17 cellular contexts compared by ENCODE assay signal in genomic region chr1:64877151-64877550, GRCh38.
DNase-seq lines count a peak whose midpoint lies in the region; ATAC-seq and TF ChIP-seq lines count a peak whose summit lies in the region.
"Had no signal": no experiment of that assay in that cellular context is flagged by ENCODE, and none has a peak within 500 bp of the region (broad histone marks: within the 10 kb centered on the region; RNA-seq: fewer than 3 reads in every experiment).

No MANE protein-coding gene starts in this region.

- H3K36me3 ChIP-seq in CD8-positive, alpha-beta memory T cell (ENCODE audit: insufficient read depth, low read length), result peaks cover 35% of the 10 kb centered on the region
- H3K36me3 ChIP-seq: neural progenitor cell had no signal

- H3K27ac Mint-ChIP-seq in CD4-positive, alpha-beta T cell, result peak overlapping the region; percentile 82
- peak overlapping the region in 7 of 8 donors; percentile 76 to 98 (median 86) for H3K27ac Mint-ChIP-seq in CD8-positive, alpha-beta memory T cell
- H3K27ac Mint-ChIP-seq in activated CD8-positive, alpha-beta T cell treated with anti-CD3 and anti-CD28 coated beads for 36 hours, result peak overlapping the region; percentile 22
- peak overlapping the region; percentile 68 to 77 for H3K27ac Mint-ChIP-seq in effector memory CD8-positive, alpha-beta T cell
- H3K27ac Mint-ChIP-seq: neural progenitor cell had no signal

- H3K4me3 Mint-ChIP-seq in CD4-positive, alpha-beta T cell, result peak overlapping the region; percentile 68
- H3K4me3 Mint-ChIP-seq in CD8-positive, alpha-beta memory T cell, result peak overlapping the region; percentile 72 to 84 (median 83)
- no peak overlapping the region for H3K4me3 Mint-ChIP-seq in activated CD8-positive, alpha-beta T cell treated with anti-CD3 and anti-CD28 coated beads for 36 hours
- peak overlapping the region; percentile 57 to 76 for H3K4me3 Mint-ChIP-seq in effector memory CD8-positive, alpha-beta T cell
- H3K4me3 Mint-ChIP-seq: neural progenitor cell had no signal

- no peaks in the 10 kb centered on the region for H3K27me3 Mint-ChIP-seq in CD4-positive, alpha-beta T cell
- peaks cover 0 to 5% of the 10 kb centered on the region in 2 donors for H3K27me3 Mint-ChIP-seq in CD8-positive, alpha-beta memory T cell
- no peaks in the 10 kb centered on the region for H3K27me3 Mint-ChIP-seq in activated CD8-positive, alpha-beta T cell treated with anti-CD3 and anti-CD28 coated beads for 36 hours
- no peaks in the 10 kb centered on the region for H3K27me3 Mint-ChIP-seq in effector memory CD8-positive, alpha-beta T cell

- peaks cover 84% of the 10 kb centered on the region for H3K4me1 Mint-ChIP-seq in CD4-positive, alpha-beta T cell (ENCODE audit: low read depth)
- peaks cover 78 to 90% (median 89%) of the 10 kb centered on the region in 3 donors for H3K4me1 Mint-ChIP-seq in CD8-positive, alpha-beta memory T cell
- H3K4me1 Mint-ChIP-seq in activated CD8-positive, alpha-beta T cell treated with anti-CD3 and anti-CD28 coated beads for 36 hours (ENCODE audit: low read depth), result peaks cover 51% of the 10 kb centered on the region
- H3K4me1 Mint-ChIP-seq in effector memory CD8-positive, alpha-beta T cell (ENCODE audit: low read depth in 2 of 2), result peaks cover 57 to 72% of the 10 kb centered on the region in 2 donors

- POLR2A ChIA-PET in CD4-positive, alpha-beta T cell (lab: Charles Lee), result interaction anchor here (0.6 to 5.2 kb wide), 34 partner anchors 9 to 543 kb away, joined by 3 to 58 read pairs (median 4); partner anchors contain the start of genes JAK1, LEPR and LEPROT
- POLR2A ChIA-PET in CD8-positive, alpha-beta memory T cell (lab: Charles Lee), result interaction anchor here (0.5 to 2.3 kb wide), 9 partner anchors 9 to 192 kb away, joined by 3 to 27 read pairs (median 6); partner anchors contain the start of gene JAK1
- POLR2A ChIA-PET in activated CD8-positive, alpha-beta T cell treated with anti-CD3 and anti-CD28 coated beads for 36 hours (lab: Charles Lee), result interaction anchor here (0.6 to 2.1 kb wide), 4 partner anchors 9 to 1370 kb away, joined by 3 to 7 read pairs (median 4); partner anchors contain the start of gene JAK1

- no peaks in the 10 kb centered on the region for H3K9me3 ChIP-seq in CD4-positive, alpha-beta T cell (ENCODE audit: control insufficient read depth, low read length)
- no peaks in the 10 kb centered on the region for H3K9me3 ChIP-seq in CD8-positive, alpha-beta memory T cell (ENCODE audit: low read length)
- H3K9me3 ChIP-seq: BLaER1, thyroid gland had no signal

- peak overlapping the region; percentile 6 for H3K4me3 ChIP-seq in CD8-positive, alpha-beta memory T cell (ENCODE audit: low read length)
- H3K4me3 ChIP-seq: BLaER1, neural progenitor cell, thyroid gland had no signal

- TF ChIP-seq CTCF in CD4-positive, alpha-beta T cell (IDR thresholded peaks at IDR 0.05), result no peak
- TF ChIP-seq CTCF in activated CD8-positive, alpha-beta T cell treated with anti-CD3 and anti-CD28 coated beads for 36 hours (IDR thresholded peaks at IDR 0.05), result no peak

- H3K36me3 Mint-ChIP-seq in CD4-positive, alpha-beta T cell (ENCODE audit: low read depth), result peaks cover 91% of the 10 kb centered on the region
- H3K36me3 Mint-ChIP-seq in CD8-positive, alpha-beta memory T cell, result peaks cover 24 to 87% (median 26%) of the 10 kb centered on the region in 3 donors
- H3K36me3 Mint-ChIP-seq in activated CD8-positive, alpha-beta T cell treated with anti-CD3 and anti-CD28 coated beads for 36 hours (ENCODE audit: low read depth), result peaks cover 49% of the 10 kb centered on the region
- H3K36me3 Mint-ChIP-seq in effector memory CD8-positive, alpha-beta T cell (ENCODE audit: insufficient read depth), result peaks cover 77% of the 10 kb centered on the region

- intact Hi-C loops in CD4-positive, alpha-beta T cell (cut with DNase I, micrococcal nuclease), result loop anchor here (1.0 to 10.0 kb wide), 7 partner anchors 45 to 540 kb away; partner anchors contain the start of gene JAK1 (in 1 of the 2)
- intact Hi-C loops in activated CD8-positive, alpha-beta T cell treated with anti-CD3 and anti-CD28 coated beads for 36 hours (cut with micrococcal nuclease), result loop anchor here (1.0 to 5.0 kb wide), 2 partner anchors 45 to 85 kb away; no protein-coding TSS in a partner anchor

- DNase-seq in CD4-positive, alpha-beta T cell, result peak in 6 of 10 experiments; percentile 15 to 44 (median 20)
- peak in 4 of 5 donors; percentile 33 to 88 (median 74) for DNase-seq in CD8-positive, alpha-beta memory T cell
- peak; percentile 34 for DNase-seq in activated CD8-positive, alpha-beta T cell treated with anti-CD3 and anti-CD28 coated beads for 36 hours
- DNase-seq in effector memory CD8-positive, alpha-beta T cell, result peak; percentile 33 to 47 (median 40)
- DNase-seq in NCI-H1092 (lab: John Stamatoyannopoulos, UW), result no peak
- DNase-seq: DMS79, glutamatergic neuron, NCI-H1417 treated with DMSO at 0.1 percent for 48 hours, NCI-H345, Right ventricle myocardium superior, thyroid gland had no signal

- CTCF ChIA-PET in CD4-positive, alpha-beta T cell (lab: Charles Lee), result interaction anchor here (0.6 to 2.0 kb wide), 12 partner anchors 24 to 198 kb away, joined by 3 to 7 read pairs (median 4); no protein-coding TSS in a partner anchor
- CTCF ChIA-PET in CD8-positive, alpha-beta memory T cell (lab: Charles Lee), result interaction anchor here (1.0 to 1.8 kb wide), 7 partner anchors 11 to 194 kb away, joined by 3 to 4 read pairs (median 3); no protein-coding TSS in a partner anchor
- CTCF ChIA-PET in activated CD8-positive, alpha-beta T cell treated with anti-CD3 and anti-CD28 coated beads for 36 hours (lab: Charles Lee), result interaction anchor here (0.8 to 2.4 kb wide), 9 partner anchors 10 to 198 kb away, joined by 3 to 8 read pairs (median 5); no protein-coding TSS in a partner anchor

- H3K4me1 ChIP-seq in CD8-positive, alpha-beta memory T cell (ENCODE audit: insufficient read depth, low read length), result peaks cover 55% of the 10 kb centered on the region
- H3K4me1 ChIP-seq: BLaER1, neural progenitor cell, thyroid gland had no signal

- H3K27ac ChIP-seq in CD4-positive, alpha-beta T cell (ENCODE audit: low read depth, low read length), result no peak overlapping the region
- H3K27ac ChIP-seq in CD8-positive, alpha-beta memory T cell (ENCODE audit: low read depth, low read length), result no peak overlapping the region
- H3K27ac ChIP-seq: BLaER1, HL-60, neural progenitor cell, thyroid gland had no signal

- no peaks in the 10 kb centered on the region for H3K27me3 ChIP-seq in CD4-positive, alpha-beta T cell (ENCODE audit: control insufficient read depth, insufficient read depth, low read length)
- H3K27me3 ChIP-seq in CD8-positive, alpha-beta memory T cell (ENCODE audit: insufficient read depth, low read length, poor library complexity, severe bottlenecking), result no peaks in the 10 kb centered on the region
- H3K27me3 ChIP-seq: BLaER1, neural progenitor cell, thyroid gland had no signal

- H3K9me3 Mint-ChIP-seq in CD4-positive, alpha-beta T cell, result no peaks in the 10 kb centered on the region
- no peaks in the 10 kb centered on the region for H3K9me3 Mint-ChIP-seq in CD8-positive, alpha-beta memory T cell
- H3K9me3 Mint-ChIP-seq in activated CD8-positive, alpha-beta T cell treated with anti-CD3 and anti-CD28 coated beads for 36 hours, result no peaks in the 10 kb centered on the region
- H3K9me3 Mint-ChIP-seq in effector memory CD8-positive, alpha-beta T cell, result no peaks in the 10 kb centered on the region
- H3K9me3 Mint-ChIP-seq: neural progenitor cell had no signal

- ATAC-seq in CD4-positive, alpha-beta T cell (ENCODE audit: poor library complexity), result peak; percentile 93
- ATAC-seq in activated CD8-positive, alpha-beta T cell treated with anti-CD3 and anti-CD28 coated beads for 36 hours, result peak; percentile 84
- ATAC-seq in effector memory CD8-positive, alpha-beta T cell (replicated peaks), result peak; percentile 95
- ATAC-seq in HG03159 (IDR thresholded peaks at IDR 0.05; ENCODE audit: unreplicated experiment) (no peak), GM21447 (IDR thresholded peaks at IDR 0.05; ENCODE audit: unreplicated experiment) (no peak)
- ATAC-seq: esophagus mucosa had no signal

Comparison
In these comparisons a context has a peak if more than half of its experiments do, and no peak if none do; other contexts are left out.
1. ATAC-seq: peak in CD4-positive, alpha-beta T cell (single experiment), activated CD8-positive, alpha-beta T cell treated with anti-CD3 and anti-CD28 coated beads for 36 hours (single experiment) and effector memory CD8-positive, alpha-beta T cell (single experiment); none in HG03159 (single experiment) and GM21447 (single experiment).
2. H3K27ac Mint-ChIP-seq: peak in every context shown above with its lines; median percentile 86 in CD8-positive, alpha-beta memory T cell; 82 in CD4-positive, alpha-beta T cell; 72 in effector memory CD8-positive, alpha-beta T cell; 22 in activated CD8-positive, alpha-beta T cell treated with anti-CD3 and anti-CD28 coated beads for 36 hours.